ENCODE assay signal across 19 cellular contexts in genomic region chr2:11430729-11431128, GRCh38.
"Had no signal": no experiment of that assay in that cellular context is flagged by ENCODE, and none has a peak within 500 bp of the region (broad histone marks: within the 10 kb centered on the region; RNA-seq: fewer than 3 reads in every experiment).

No MANE protein-coding gene starts in this region.

- H3K9me3 Mint-ChIP-seq: activated CD4-positive, alpha-beta T cell treated with anti-CD3 and anti-CD28 coated beads, Interleukin-2, amount 10 ng/mL, durations not matched to agents 7 days and 5 days; activated T-helper 1 cell treated with anti-CD3 and anti-CD28 coated beads, Interleukin-12 subunit alpha, Interleukin-12 subunit beta, Interleukin-2, Interleukin-4 antibody, amounts not matched to agents 30 ng/mL and 10 ng/mL and 1 ng/mL, durations not matched to agents 14 hours and 24 hours and 36 hours; central memory CD8-positive, alpha-beta T cell had no signal

- ATAC-seq: gastroesophageal sphincter, psoas muscle had no signal

- H3K27ac Mint-ChIP-seq: activated CD4-positive, alpha-beta T cell treated with anti-CD3 and anti-CD28 coated beads, Interleukin-2, amount 10 ng/mL, durations not matched to agents 7 days and 5 days; activated naive CD8-positive, alpha-beta T cell treated with anti-CD3 and anti-CD28 coated beads for 36 hours; activated T-helper 1 cell treated with anti-CD3 and anti-CD28 coated beads, Interleukin-12 subunit alpha, Interleukin-12 subunit beta, Interleukin-2, Interleukin-4 antibody, amounts not matched to agents 30 ng/mL and 10 ng/mL and 1 ng/mL, durations not matched to agents 14 hours and 24 hours and 36 hours; brain had no signal

- H3K4me1 Mint-ChIP-seq: activated CD4-positive, alpha-beta T cell treated with anti-CD3 and anti-CD28 coated beads, Interleukin-2, amount 10 ng/mL, durations not matched to agents 7 days and 5 days; brain; central memory CD8-positive, alpha-beta T cell; neural crest cell had no signal

- DNase-seq: activated CD4-positive, alpha-beta T cell treated with anti-CD3 and anti-CD28 coated beads, Interleukin-2, amount 10 ng/mL, durations not matched to agents 7 days and 5 days; activated CD4-positive, CD25-positive, alpha-beta regulatory T cell; activated CD8-positive, alpha-beta memory T cell treated with anti-CD3 and anti-CD28 coated beads for 24 hours; activated naive CD8-positive, alpha-beta T cell treated with anti-CD3 and anti-CD28 coated beads for 36 hours; amygdala; effector CD4-positive, alpha-beta T cell; islet precursor cell; psoas muscle; sigmoid colon; stimulated activated CD4-positive, alpha-beta T cell treated with anti-CD3 and anti-CD28 coated beads, Interleukin-1b, Interleukin-23, amount 100 ng/mL, for 48 hours; stomach; SW 1271; testis had no signal

- H3K4me3 ChIP-seq: coronary artery, gastroesophageal sphincter, psoas muscle, sigmoid colon, stomach, testis had no signal

- H3K27me3 Mint-ChIP-seq: activated CD4-positive, alpha-beta T cell treated with anti-CD3 and anti-CD28 coated beads, Interleukin-2, amount 10 ng/mL, durations not matched to agents 7 days and 5 days; activated naive CD8-positive, alpha-beta T cell treated with anti-CD3 and anti-CD28 coated beads for 36 hours; brain; central memory CD8-positive, alpha-beta T cell had no signal

- H3K4me3 Mint-ChIP-seq: activated CD4-positive, alpha-beta T cell treated with anti-CD3 and anti-CD28 coated beads, Interleukin-2, amount 10 ng/mL, durations not matched to agents 7 days and 5 days; activated naive CD8-positive, alpha-beta T cell treated with anti-CD3 and anti-CD28 coated beads for 36 hours; activated T-helper 1 cell treated with anti-CD3 and anti-CD28 coated beads, Interleukin-12 subunit alpha, Interleukin-12 subunit beta, Interleukin-2, Interleukin-4 antibody, amounts not matched to agents 30 ng/mL and 10 ng/mL and 1 ng/mL, durations not matched to agents 14 hours and 24 hours and 36 hours; brain; central memory CD8-positive, alpha-beta T cell; neural crest cell had no signal
